ENCODE assay signal across 1 cellular context in the genomic region with DNA sequence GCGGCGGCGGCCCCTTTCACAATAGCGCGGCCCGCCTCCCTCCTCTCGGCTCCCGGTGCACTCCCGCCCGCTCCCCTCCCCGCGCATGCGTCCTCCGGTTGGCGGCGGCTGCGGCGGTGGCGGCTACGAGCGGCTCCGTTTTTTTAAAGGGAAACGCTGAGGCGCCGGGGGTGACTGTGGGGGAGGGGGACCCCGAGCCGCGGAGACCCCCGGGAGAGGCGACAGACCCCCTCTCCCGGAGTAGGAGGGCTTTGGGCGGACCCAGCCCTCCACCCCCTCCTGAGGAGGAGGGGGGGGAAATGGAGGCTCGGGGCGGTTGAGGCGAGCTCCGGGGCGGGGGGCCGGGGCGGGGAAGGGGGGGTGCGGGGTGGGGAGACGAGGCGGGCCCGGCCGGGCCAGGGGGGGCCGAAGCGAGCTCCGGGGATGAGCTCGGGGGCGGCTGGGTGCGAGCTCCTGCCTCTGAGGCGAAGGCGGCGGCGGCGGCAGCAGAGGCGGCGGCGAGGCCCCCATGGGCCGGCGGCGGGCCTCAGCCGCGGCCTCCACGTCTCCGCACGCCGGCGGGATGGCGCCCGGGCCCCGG.
TF ChIP-seq lines count a peak whose summit lies in the region.

A gene with protein sequence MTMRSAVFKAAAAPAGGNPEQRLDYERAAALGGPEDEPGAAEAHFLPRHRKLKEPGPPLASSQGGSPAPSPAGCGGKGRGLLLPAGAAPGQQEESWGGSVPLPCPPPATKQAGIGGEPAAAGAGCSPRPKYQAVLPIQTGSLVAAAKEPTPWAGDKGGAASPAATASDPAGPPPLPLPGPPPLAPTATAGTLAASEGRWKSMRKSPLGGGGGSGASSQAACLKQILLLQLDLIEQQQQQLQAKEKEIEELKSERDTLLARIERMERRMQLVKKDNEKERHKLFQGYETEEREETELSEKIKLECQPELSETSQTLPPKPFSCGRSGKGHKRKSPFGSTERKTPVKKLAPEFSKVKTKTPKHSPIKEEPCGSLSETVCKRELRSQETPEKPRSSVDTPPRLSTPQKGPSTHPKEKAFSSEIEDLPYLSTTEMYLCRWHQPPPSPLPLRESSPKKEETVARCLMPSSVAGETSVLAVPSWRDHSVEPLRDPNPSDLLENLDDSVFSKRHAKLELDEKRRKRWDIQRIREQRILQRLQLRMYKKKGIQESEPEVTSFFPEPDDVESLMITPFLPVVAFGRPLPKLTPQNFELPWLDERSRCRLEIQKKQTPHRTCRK (plus strand): TSS at position 86 of the 580 bp plus-strand sequence. CDS start 642 bp downstream, outside the sequence.

TF ChIP-seq in H1, 55 proteins besides CTCF, POLR2A, EP300 and RAD21:
- TF ChIP-seq NRF1 (IDR thresholded peaks at IDR 0.05; ENCODE audit: low read depth, low read length) = peak; percentile 56
- peak; percentile 22 for TF ChIP-seq TAF7 (optimal IDR thresholded peaks at IDR 0.05; ENCODE audit: borderline replicate concordance, low read depth, low read length)
- TF ChIP-seq SIN3A (conservative IDR thresholded peaks at IDR 0.05 in 1 of 2, IDR thresholded peaks at IDR 0.05 in 1 of 2; ENCODE audit: low read depth in 1 of 2, low read length in 2 of 2) = 0 out of 4 replicates have a peak, but pooled peaks of 1 of the 2 experiments have one; percentile 8
- no peak for TF ChIP-seq NANOG (IDR thresholded peaks at IDR 0.05; ENCODE audit: insufficient read depth, low read depth, low read length, poor library complexity, severe bottlenecking)
- TF ChIP-seq, protein P1, sequence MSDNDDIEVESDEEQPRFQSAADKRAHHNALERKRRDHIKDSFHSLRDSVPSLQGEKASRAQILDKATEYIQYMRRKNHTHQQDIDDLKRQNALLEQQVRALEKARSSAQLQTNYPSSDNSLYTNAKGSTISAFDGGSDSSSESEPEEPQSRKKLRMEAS (IDR thresholded peaks at IDR 0.05) = peak; percentile 25; the same call in 1 of the 2 replicates
- peak; percentile 37 for TF ChIP-seq PHF8 (conservative IDR thresholded peaks at IDR 0.05; ENCODE audit: low read depth, low read length)
